Comparison of ENCODE assay signal across 8 cellular contexts in the genomic region with DNA sequence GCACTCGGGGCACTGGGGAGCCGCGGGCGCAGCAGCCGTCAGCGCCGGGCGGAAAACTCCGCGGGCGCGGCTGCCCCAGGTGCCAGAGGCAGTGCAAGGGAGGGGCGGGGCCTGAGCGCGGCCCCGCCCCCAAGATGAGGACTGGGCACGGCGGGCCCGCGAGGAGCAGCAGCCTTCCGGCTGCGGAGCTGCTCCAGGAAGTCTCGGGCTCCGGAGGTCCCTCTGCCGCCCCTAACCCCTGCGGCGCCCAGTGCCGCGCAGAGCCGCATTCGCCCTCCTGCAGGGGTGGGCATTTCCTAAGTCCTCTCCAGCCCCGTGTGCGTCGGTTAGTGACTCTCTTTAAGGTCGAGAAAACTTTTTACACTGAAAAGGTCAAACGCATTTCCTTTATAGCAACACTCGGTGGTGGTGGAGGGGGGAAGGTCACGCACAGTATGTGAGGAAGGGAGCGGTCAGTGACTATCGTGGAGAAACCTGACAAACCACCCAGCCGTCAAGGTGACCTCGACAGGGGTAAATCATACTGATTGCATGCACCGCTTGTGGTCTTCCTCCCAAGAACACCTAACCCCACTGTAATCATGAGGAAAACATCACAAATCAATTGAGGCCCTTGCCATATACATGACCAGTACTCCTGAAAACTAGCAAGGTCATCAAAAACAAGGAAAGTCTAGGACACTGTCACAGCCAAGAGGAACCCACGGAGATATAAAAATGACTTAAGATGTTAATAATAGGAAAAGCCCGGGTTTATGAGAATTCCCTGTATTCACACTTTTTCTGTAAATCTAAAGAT. TPM values are rescaled to one million over a fixed set of nuclear protein-coding genes. Genes with fewer than 3 reads are reported as not detected.
DNase-seq lines count a peak whose midpoint lies in the region; ATAC-seq and TF ChIP-seq lines count a peak whose summit lies in the region.

A gene (minus strand): TSS at position 60 of the 799 bp plus-strand sequence. CDS start 32,676 bp downstream, outside the sequence.

- TF ChIP-seq CTCF in DND-41 (IDR thresholded peaks at IDR 0.05; ENCODE audit: borderline replicate concordance, extremely low read depth, low read length, poor library complexity, severe bottlenecking) (peak; percentile 7), RWPE2 (IDR thresholded peaks at IDR 0.05; ENCODE audit: poor library complexity, severe bottlenecking) (no peak), foreskin keratinocyte (conservative IDR thresholded peaks at IDR 0.05) (peak; percentile 1), omental fat pad (IDR thresholded peaks at IDR 0.05) (no peak)

- H3K4me3 ChIP-seq in DND-41 (ENCODE audit: low read depth in 1 of 2, low read length in 2 of 2) = peak within 1 kb of the TSS; percentile 44 to 87
- H3K4me3 ChIP-seq in RWPE2 (ENCODE audit: severe bottlenecking) = peak within 1 kb of the TSS; percentile 80

- H3K79me2 ChIP-seq in DND-41 (ENCODE audit: insufficient read depth, low read length) = peaks cover 47% of the 10 kb centered on the region

- H2AFZ ChIP-seq in DND-41 (ENCODE audit: low read depth, low read length) = peak within 1 kb of the TSS; percentile 100

- no peaks in the 10 kb centered on the region; the same call in 1 of the 2 replicates for H3K36me3 ChIP-seq in DND-41 (ENCODE audit: insufficient read depth, low read length)
- H3K36me3 ChIP-seq in RWPE2 (ENCODE audit: low read depth) = no peaks in the 10 kb centered on the region

- H3K27ac ChIP-seq in DND-41 (ENCODE audit: low read length) (peak within 1 kb of the TSS; percentile 96), RWPE2 (ENCODE audit: poor library complexity, severe bottlenecking) (peak within 1 kb of the TSS; percentile 88), foreskin keratinocyte (peak within 1 kb of the TSS; percentile 84), temporal lobe (ENCODE audit: low read depth, low read length) (peak within 1 kb of the TSS; percentile 86)

- peaks cover 19% of the 10 kb centered on the region for H4K20me1 ChIP-seq in DND-41 (ENCODE audit: insufficient read depth, low read length)

- ATAC-seq in DND-41 (ENCODE audit: insufficient read depth, low read depth) (peak; percentile 94), GM21619 (IDR thresholded peaks at IDR 0.05; ENCODE audit: unreplicated experiment) (peak; percentile 83), RWPE2 (ENCODE audit: low read depth) (peak; percentile 62), foreskin keratinocyte (peak; percentile 64), omental fat pad (ENCODE audit: low FRiP score) (peak; percentile 71)

- H3K4me2 ChIP-seq in DND-41 (ENCODE audit: insufficient read depth, low read length) = peak within 1 kb of the TSS; percentile 99

- in situ Hi-C loops in KBM-7 (cut with MboI; ENCODE audit: low pct_unique_long_range_greater_than_20kb, low sequenced_read_pairs) = loop anchor here (10.0 kb wide), 1 partner anchor 51 kb away; no protein-coding TSS in a partner anchor

- peaks cover 33% of the 10 kb centered on the region for H3K4me1 ChIP-seq in DND-41 (ENCODE audit: insufficient read depth, low read length)
- peaks cover 32% of the 10 kb centered on the region for H3K4me1 ChIP-seq in RWPE2 (ENCODE audit: insufficient read depth, poor library complexity, severe bottlenecking)
- peaks cover 3% of the 10 kb centered on the region for H3K4me1 ChIP-seq in foreskin keratinocyte

- H3K9ac ChIP-seq in DND-41 (ENCODE audit: low read depth, low read length) = peak within 1 kb of the TSS; percentile 95

- H3K9me3 ChIP-seq in DND-41 (ENCODE audit: insufficient read depth, low read length, severe bottlenecking) = no peaks in the 10 kb centered on the region
- no peaks in the 10 kb centered on the region for H3K9me3 ChIP-seq in RWPE2 (ENCODE audit: severe bottlenecking)

- H3K27me3 ChIP-seq in DND-41 (ENCODE audit: insufficient read depth, low read length, poor library complexity) (peaks cover 2% of the 10 kb centered on the region), RWPE2 (ENCODE audit: insufficient read depth, poor library complexity, severe bottlenecking) (no peaks in the 10 kb centered on the region), foreskin keratinocyte (no peaks in the 10 kb centered on the region)

- DNase-seq in DND-41 = peak; percentile 89
- peak; percentile 90 for DNase-seq in KBM-7
- no peak for DNase-seq in RWPE2 (ENCODE audit: low spot score)
- DNase-seq in activated effector memory CD4-positive, alpha-beta T cell treated with anti-CD3 and anti-CD28 coated beads, Interleukin-2, amount 50 U/mL, for 16 hours = peak; percentile 94
- DNase-seq in foreskin keratinocyte = peak; percentile 40 to 57
- no peak for DNase-seq in omental fat pad (ENCODE audit: low spot score)

RNA-seq across cellular contexts. Expression of the gene that starts here (rescaled TPM):
- 168 and 187 TPM in 2 replicates for total RNA-seq in foreskin keratinocyte
- polyA plus RNA-seq in foreskin keratinocyte = 177 and 190 TPM in 2 replicates
- total RNA-seq in omental fat pad = 100 to 1,000 TPM; 103 to 148 (median 121) TPM
- 3.2 TPM for total RNA-seq in temporal lobe

Comparison
In these comparisons a context has a peak if more than half of its experiments do, and no peak if none do; other contexts are left out.
1. RNA of the gene that starts here (total RNA-seq): 168 to 187 TPM in foreskin keratinocyte and 103 to 148 TPM in omental fat pad; 3.2 TPM in temporal lobe (single experiment); every median in the first group is over 10 times any median in the second.
2. DNase-seq: peak in DND-41 (single experiment), KBM-7 (single experiment), activated effector memory CD4-positive, alpha-beta T cell treated with anti-CD3 and anti-CD28 coated beads, Interleukin-2, amount 50 U/mL, for 16 hours (single experiment) and foreskin keratinocyte (2 of 2); none in RWPE2 (single experiment) and omental fat pad (single experiment).
3. CTCF ChIP-seq: peak in DND-41 (single experiment) and foreskin keratinocyte (single experiment); none in RWPE2 (single experiment) and omental fat pad (0 of 3).
4. Peak in every context shown above with its lines, with median percentiles within 50 percentile points of each other: ATAC-seq and H3K27ac ChIP-seq.